Comparison of ENCODE assay signal across 1 cellular context in genomic region chr9:110282023-110282766, GRCh38.
TF ChIP-seq lines count a peak whose summit lies in the region.

No MANE protein-coding gene starts in this region.

TF ChIP-seq in HepG2, 621 proteins besides CTCF, POLR2A, EP300 and RAD21 (continued from another document and continues in another):
- TF ChIP-seq, protein P1, sequence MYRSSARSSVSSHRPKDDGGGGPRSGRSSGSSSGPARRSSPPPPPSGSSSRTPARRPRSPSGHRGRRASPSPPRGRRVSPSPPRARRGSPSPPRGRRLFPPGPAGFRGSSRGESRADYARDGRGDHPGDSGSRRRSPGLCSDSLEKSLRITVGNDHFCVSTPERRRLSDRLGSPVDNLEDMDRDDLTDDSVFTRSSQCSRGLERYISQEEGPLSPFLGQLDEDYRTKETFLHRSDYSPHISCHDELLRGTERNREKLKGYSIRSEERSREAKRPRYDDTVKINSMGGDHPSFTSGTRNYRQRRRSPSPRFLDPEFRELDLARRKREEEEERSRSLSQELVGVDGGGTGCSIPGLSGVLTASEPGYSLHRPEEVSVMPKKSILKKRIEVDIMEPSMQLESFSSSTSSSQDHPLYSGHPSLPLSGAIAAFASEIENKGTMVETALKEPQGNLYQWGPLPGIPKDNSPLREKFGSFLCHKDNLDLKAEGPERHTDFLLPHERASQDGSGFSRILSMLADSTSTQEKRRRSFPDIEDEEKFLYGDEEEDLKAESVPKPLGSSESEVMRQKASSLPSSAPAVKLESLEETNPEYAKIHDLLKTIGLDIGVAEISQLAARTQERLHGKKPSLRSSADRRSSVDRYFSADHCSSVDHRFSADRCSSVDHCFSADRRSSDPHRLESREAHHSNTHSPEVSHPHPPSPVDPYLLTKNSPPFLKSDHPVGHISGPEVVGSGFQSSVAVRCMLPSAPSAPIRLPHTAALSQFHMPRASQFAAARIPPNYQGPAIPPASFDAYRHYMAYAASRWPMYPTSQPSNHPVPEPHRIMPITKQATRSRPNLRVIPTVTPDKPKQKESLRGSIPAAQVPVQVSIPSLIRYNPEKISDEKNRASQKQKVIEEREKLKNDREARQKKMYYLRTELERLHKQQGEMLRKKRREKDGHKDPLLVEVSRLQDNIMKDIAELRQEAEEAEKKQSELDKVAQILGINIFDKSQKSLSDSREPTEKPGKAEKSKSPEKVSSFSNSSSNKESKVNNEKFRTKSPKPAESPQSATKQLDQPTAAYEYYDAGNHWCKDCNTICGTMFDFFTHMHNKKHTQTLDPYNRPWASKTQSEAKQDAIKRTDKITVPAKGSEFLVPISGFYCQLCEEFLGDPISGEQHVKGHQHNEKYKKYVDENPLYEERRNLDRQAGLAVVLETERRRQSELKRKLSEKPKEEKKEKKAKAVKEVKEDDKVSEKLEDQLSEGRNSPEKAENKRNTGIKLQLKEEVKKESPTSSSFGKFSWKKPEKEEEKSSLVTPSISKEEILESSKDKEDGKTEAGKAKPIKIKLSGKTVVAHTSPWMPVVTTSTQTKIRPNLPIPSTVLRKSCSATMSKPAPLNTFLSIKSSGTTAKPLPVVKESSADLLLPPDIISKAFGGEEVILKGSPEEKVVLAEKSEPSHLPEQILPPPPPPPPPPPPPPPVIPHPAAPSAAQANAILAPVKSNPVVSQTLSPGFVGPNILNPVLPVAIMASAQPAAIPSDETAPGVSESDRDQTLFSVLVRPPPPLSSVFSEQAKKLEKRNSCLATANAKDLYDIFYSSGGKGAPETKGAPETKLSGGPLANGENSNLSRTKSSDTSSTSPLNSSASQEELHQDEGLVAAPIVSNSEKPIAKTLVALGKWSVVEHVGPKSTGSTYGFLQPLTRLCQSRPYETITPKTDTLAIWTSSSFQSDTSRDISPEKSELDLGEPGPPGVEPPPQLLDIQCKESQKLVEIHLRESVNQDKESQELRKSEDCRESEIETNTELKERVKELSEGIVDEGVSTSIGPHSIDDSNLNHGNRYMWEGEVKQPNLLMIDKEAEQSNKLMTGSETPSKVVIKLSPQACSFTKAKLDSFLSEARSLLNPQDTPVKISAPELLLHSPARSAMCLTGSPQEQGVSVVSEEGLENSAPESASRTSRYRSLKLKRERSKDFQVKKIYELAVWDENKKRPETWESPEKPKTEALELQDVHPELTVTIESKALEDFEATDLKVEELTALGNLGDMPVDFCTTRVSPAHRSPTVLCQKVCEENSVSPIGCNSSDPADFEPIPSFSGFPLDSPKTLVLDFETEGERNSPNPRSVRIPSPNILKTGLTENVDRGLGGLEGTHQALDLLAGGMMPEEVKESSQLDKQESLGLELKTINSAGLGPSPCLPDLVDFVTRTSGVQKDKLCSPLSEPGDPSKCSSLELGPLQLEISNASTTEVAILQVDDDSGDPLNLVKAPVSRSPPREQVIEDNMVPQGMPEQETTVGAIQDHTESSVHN (CRISPR knock-in tag; IDR thresholded peaks at IDR 0.05) = no peak
- peak; percentile 65 for TF ChIP-seq CEBPG (CRISPR knock-in tag; IDR thresholded peaks at IDR 0.05)
- TF ChIP-seq, protein P2, sequence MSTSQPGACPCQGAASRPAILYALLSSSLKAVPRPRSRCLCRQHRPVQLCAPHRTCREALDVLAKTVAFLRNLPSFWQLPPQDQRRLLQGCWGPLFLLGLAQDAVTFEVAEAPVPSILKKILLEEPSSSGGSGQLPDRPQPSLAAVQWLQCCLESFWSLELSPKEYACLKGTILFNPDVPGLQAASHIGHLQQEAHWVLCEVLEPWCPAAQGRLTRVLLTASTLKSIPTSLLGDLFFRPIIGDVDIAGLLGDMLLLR (CRISPR knock-in tag; IDR thresholded peaks at IDR 0.05) = no peak
- no peak for TF ChIP-seq CERS6 (CRISPR knock-in tag; IDR thresholded peaks at IDR 0.05)
- no peak for TF ChIP-seq THAP9 (CRISPR knock-in tag; IDR thresholded peaks at IDR 0.05; ENCODE audit: borderline replicate concordance)
- TF ChIP-seq ZNF639 (CRISPR knock-in tag; conservative IDR thresholded peaks at IDR 0.05) = no peak
- TF ChIP-seq BCL6 (CRISPR knock-in tag; IDR thresholded peaks at IDR 0.05) = peak; percentile 86
- TF ChIP-seq GATAD2A (CRISPR knock-in tag; IDR thresholded peaks at IDR 0.05) = peak; percentile 61
- TF ChIP-seq ZNF232 (CRISPR knock-in tag; IDR thresholded peaks at IDR 0.05; ENCODE audit: borderline replicate concordance) = no peak
- TF ChIP-seq ZNF710 (CRISPR knock-in tag; IDR thresholded peaks at IDR 0.05; ENCODE audit: borderline replicate concordance) = no peak
- TF ChIP-seq, protein P3, sequence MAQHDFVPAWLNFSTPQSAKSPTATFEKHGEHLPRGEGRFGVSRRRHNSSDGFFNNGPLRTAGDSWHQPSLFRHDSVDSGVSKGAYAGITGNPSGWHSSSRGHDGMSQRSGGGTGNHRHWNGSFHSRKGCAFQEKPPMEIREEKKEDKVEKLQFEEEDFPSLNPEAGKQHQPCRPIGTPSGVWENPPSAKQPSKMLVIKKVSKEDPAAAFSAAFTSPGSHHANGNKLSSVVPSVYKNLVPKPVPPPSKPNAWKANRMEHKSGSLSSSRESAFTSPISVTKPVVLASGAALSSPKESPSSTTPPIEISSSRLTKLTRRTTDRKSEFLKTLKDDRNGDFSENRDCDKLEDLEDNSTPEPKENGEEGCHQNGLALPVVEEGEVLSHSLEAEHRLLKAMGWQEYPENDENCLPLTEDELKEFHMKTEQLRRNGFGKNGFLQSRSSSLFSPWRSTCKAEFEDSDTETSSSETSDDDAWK (CRISPR knock-in tag; IDR thresholded peaks at IDR 0.05) = no peak
- no peak for TF ChIP-seq BRF2 (CRISPR knock-in tag; IDR thresholded peaks at IDR 0.05)
- no peak for TF ChIP-seq ZNF282 (IDR thresholded peaks at IDR 0.05; ENCODE audit: partially characterized antibody)
- TF ChIP-seq, protein P4, sequence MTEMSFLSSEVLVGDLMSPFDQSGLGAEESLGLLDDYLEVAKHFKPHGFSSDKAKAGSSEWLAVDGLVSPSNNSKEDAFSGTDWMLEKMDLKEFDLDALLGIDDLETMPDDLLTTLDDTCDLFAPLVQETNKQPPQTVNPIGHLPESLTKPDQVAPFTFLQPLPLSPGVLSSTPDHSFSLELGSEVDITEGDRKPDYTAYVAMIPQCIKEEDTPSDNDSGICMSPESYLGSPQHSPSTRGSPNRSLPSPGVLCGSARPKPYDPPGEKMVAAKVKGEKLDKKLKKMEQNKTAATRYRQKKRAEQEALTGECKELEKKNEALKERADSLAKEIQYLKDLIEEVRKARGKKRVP (CRISPR knock-in tag; IDR thresholded peaks at IDR 0.05) = peak in 1 of 2 experiments; percentile 59; a peak in 1 of 4 replicates
- TF ChIP-seq KDM2A (CRISPR knock-in tag; IDR thresholded peaks at IDR 0.05; ENCODE audit: borderline replicate concordance, low read depth) = no peak
- TF ChIP-seq STAT6 (CRISPR knock-in tag; IDR thresholded peaks at IDR 0.05; ENCODE audit: borderline replicate concordance) = no peak
- TF ChIP-seq, protein P5, sequence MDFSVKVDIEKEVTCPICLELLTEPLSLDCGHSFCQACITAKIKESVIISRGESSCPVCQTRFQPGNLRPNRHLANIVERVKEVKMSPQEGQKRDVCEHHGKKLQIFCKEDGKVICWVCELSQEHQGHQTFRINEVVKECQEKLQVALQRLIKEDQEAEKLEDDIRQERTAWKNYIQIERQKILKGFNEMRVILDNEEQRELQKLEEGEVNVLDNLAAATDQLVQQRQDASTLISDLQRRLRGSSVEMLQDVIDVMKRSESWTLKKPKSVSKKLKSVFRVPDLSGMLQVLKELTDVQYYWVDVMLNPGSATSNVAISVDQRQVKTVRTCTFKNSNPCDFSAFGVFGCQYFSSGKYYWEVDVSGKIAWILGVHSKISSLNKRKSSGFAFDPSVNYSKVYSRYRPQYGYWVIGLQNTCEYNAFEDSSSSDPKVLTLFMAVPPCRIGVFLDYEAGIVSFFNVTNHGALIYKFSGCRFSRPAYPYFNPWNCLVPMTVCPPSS (IDR thresholded peaks at IDR 0.05) = no peak
- TF ChIP-seq SMAD9 (CRISPR knock-in tag; IDR thresholded peaks at IDR 0.05) = no peak
- TF ChIP-seq ZBTB37 (CRISPR knock-in tag; IDR thresholded peaks at IDR 0.05) = no peak
- TF ChIP-seq SP5 (CRISPR knock-in tag; IDR thresholded peaks at IDR 0.05; ENCODE audit: borderline replicate concordance, low read depth) = no peak
- no peak for TF ChIP-seq MED13 (CRISPR knock-in tag; IDR thresholded peaks at IDR 0.05)
- 0 out of 2 replicates have a peak, but pooled peaks have one; percentile 47 for TF ChIP-seq ATF3 (CRISPR knock-in tag; IDR thresholded peaks at IDR 0.05)
- no peak for TF ChIP-seq SP4 (CRISPR knock-in tag; IDR thresholded peaks at IDR 0.05)
- TF ChIP-seq TCF7 (IDR thresholded peaks at IDR 0.05; ENCODE audit: low read depth) = no peak
